In the genomic region with DNA sequence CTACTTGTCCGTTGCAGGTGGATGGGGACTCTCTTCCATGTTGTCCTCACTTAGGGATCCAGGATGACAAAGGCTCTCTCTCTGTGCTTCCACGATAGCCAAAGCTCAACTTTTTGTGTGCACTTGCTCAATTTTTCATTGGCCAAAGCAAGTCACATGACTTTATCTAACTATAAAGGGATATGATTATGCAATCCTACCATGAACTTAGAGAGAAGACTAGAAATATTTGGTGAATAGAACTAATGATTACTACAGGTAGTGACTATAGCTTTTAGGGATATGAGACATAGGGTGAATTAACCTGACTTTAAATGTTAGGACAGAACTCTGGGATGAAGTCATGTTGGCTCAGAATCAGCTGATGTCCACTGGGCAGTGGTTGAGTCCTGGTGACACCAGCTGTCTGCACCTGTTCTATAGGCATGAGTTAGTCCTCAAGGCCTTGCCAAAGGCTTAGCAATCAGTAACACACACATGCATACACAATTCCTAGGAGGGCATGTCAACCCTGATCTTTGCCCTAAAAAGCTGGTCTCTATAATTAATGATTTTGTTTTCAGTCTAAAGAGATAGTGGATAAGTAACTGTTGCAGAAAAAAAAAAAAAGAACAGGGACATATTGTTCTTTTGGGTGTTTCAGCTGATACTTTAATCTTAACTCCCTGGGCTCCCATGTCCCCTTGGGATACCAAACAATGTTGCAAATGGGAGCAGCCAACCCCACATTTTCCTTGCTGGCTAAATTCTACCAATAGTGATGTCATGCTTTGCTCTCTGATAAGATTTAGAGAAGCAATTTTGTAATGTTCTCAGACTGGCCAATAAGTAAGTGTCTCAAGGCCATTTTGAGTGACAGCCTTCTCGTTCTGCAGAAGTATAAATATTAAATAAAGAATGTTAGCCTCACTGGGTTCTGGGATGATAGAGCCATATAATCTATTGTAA, we compare ENCODE assay signal across 25 cellular contexts. TPM values are rescaled to one million over a fixed set of nuclear protein-coding genes. Genes with fewer than 3 reads are reported as not detected.
DNase-seq lines count a peak whose midpoint lies in the region; ATAC-seq, FAIRE-seq and TF ChIP-seq lines count a peak whose summit lies in the region.
"Had no signal": no experiment of that assay in that cellular context is flagged by ENCODE, and none has a peak within 500 bp of the region (broad histone marks: within the 10 kb centered on the region; RNA-seq: fewer than 3 reads in every experiment).

No MANE protein-coding gene starts in this region.

- H3K9me3 ChIP-seq in right atrium auricular region: no peaks in the 10 kb centered on the region
- H3K9me3 ChIP-seq in SJCRH30 (replicated peaks): no peaks in the 10 kb centered on the region
- no peaks in the 10 kb centered on the region for H3K9me3 ChIP-seq in HepG2 (ENCODE audit: low read length)
- H3K9me3 ChIP-seq: BE2C had no signal

- H3K4me1 ChIP-seq in right atrium auricular region: peaks cover 0 to 14% of the 10 kb centered on the region in 2 donors
- 0 out of 2 replicates have a peak, but pooled peaks cover 3% of the 10 kb centered on the region for H3K4me1 ChIP-seq in SJCRH30
- H3K4me1 ChIP-seq in HepG2 (ENCODE audit: insufficient read depth, low read length): peaks cover 53% of the 10 kb centered on the region

- H3K36me3 ChIP-seq in right atrium auricular region (no peaks in the 10 kb centered on the region), SJCRH30 (no peaks in the 10 kb centered on the region), HepG2 (replicated peaks in 1 of 2; ENCODE audit: control insufficient read depth in 1 of 2, insufficient read depth in 2 of 2, low read length in 2 of 2) (no peaks in the 10 kb centered on the region)
- H3K36me3 ChIP-seq: BE2C, WERI-Rb-1 had no signal

- in situ Hi-C loops in HepG2 (cut with HindIII; ENCODE audit: extremely low pct_ligation_motif_present, low pct_unique_long_range_greater_than_20kb): no loop called here

- H3K27ac ChIP-seq in right atrium auricular region: no peak overlapping the region
- no peak overlapping the region for H3K27ac ChIP-seq in SJCRH30
- no peak overlapping the region for H3K27ac ChIP-seq in HepG2 (ENCODE audit: extremely low read length, insufficient read depth, low read length)
- H3K27ac ChIP-seq: RWPE1 had no signal

- no peak for DNase-seq in left cardiac atrium
- no peak for DNase-seq in right atrium auricular region (ENCODE audit: low spot score)
- DNase-seq in SJCRH30: peak; percentile 29 to 47
- DNase-seq in HepG2 (ENCODE audit: low spot score): peak; percentile 43
- no peak for DNase-seq in foreskin melanocyte
- no peak for DNase-seq in activated CD4-positive, CD25-positive, alpha-beta regulatory T cell treated with anti-CD3 and anti-CD28 coated beads, Interleukin-2, amount 50 U/mL, for 72 hours
- no peak for DNase-seq in NAMALWA (ENCODE audit: low spot score)
- DNase-seq: activated CD4-positive, alpha-beta T cell treated with anti-CD3 and anti-CD28 coated beads, Interleukin-2, amount 50 U/mL, for 1 hour; activated naive CD4-positive, alpha-beta T cell treated with anti-CD3 and anti-CD28 coated beads, Interleukin-2, amount 50 U/mL, for 16 hours; BE2C; cortex of kidney; DMS79; endodermal cell; KBM-7; kidney; NCI-H1048; NCI-H187 treated with DMSO at 0.1 percent for 48 hours; NCI-H526; small intestine; stimulated activated CD4-positive, alpha-beta T cell treated with anti-CD3 and anti-CD28 coated beads, Interleukin-1b, Interleukin-23, amount 100 ng/mL, for 48 hours had no signal

- H3K79me2 ChIP-seq in HepG2 (ENCODE audit: insufficient read depth, low read length): no peaks in the 10 kb centered on the region

- FAIRE-seq in HepG2 (lab: Jason Lieb, UNC): no peak
- FAIRE-seq: bronchial epithelial cell, kidney, small intestine had no signal

- H4K20me1 ChIP-seq in HepG2 (ENCODE audit: insufficient read depth, low read length): no peaks in the 10 kb centered on the region

- WGBS in HepG2 (ENCODE audit: low lambda C conversion rate): 16% methylated on average over 3 of the region's 3 CpGs

- no peaks in the 10 kb centered on the region for H3K27me3 ChIP-seq in right atrium auricular region
- no peaks in the 10 kb centered on the region for H3K27me3 ChIP-seq in SJCRH30
- H3K27me3 ChIP-seq in HepG2 (ENCODE audit: control insufficient read depth in 1 of 2, insufficient read depth in 2 of 2, low read length in 2 of 2): peaks cover 0 to 2% of the 10 kb centered on the region in 2 experiments; a peak in 3 of 5 replicates
- H3K27me3 ChIP-seq: BE2C had no signal

- H2AFZ ChIP-seq in HepG2 (ENCODE audit: low read length): no peak overlapping the region

- TF ChIP-seq RAD21 in HepG2 (CRISPR knock-in tag; IDR thresholded peaks at IDR 0.05): no peak

- POLR2A ChIA-PET in HepG2 (lab: Yijun Ruan, JAX): interaction anchor here (1.0 to 1.1 kb wide), 2 partner anchors 19 to 56 kb away, joined by 3 read pairs; no protein-coding TSS in a partner anchor

- TF ChIP-seq EP300 in HepG2 (IDR thresholded peaks at IDR 0.05; ENCODE audit: low read depth in 2 of 2, low read length in 2 of 2) (no peak), HepG2 (CRISPR knock-in tag; IDR thresholded peaks at IDR 0.05; ENCODE audit: borderline replicate concordance) (no peak)

- CTCF ChIA-PET in HepG2 (lab: Yijun Ruan, JAX; ENCODE audit: low intra/inter-chr PET ratio, low total read pairs): no interaction called here

- ATAC-seq in left cardiac atrium (peak; percentile 53 to 55), HepG2 (no peak), GM21367 (IDR thresholded peaks at IDR 0.05; ENCODE audit: unreplicated experiment) (no peak)
- ATAC-seq: HCT116 had no signal

- intact Hi-C loops in left cardiac atrium (cut with DNase I) (no loop called here), HepG2 (cut with micrococcal nuclease; ENCODE audit: unreplicated experiment) (no loop called here)

- TF ChIP-seq POLR2A in HepG2 (IDR thresholded peaks at IDR 0.05; ENCODE audit: insufficient read depth in 1 of 2, low read depth in 2 of 2, low read length in 2 of 2): no peak

- no TSS peak for BruUV-seq in HepG2 (replicated peaks; lab: Mats Ljungman, UMichigan)

- H3K4me3 ChIP-seq in right atrium auricular region (no peak overlapping the region), SJCRH30 (no peak overlapping the region), HepG2 (replicated peaks in 1 of 3; ENCODE audit: insufficient read depth in 1 of 3, low read depth in 2 of 3, low read length in 3 of 3) (no peak overlapping the region)

- H3K4me2 ChIP-seq in HepG2 (ENCODE audit: low read depth, low read length): peak overlapping the region; percentile 26

- H3K9ac ChIP-seq in HepG2 (ENCODE audit: insufficient read depth, low read depth, low read length): no peak overlapping the region

- no peak for TF ChIP-seq CTCF in right atrium auricular region (IDR thresholded peaks at IDR 0.05)
- TF ChIP-seq CTCF in HepG2 (CRISPR knock-in tag; IDR thresholded peaks at IDR 0.05): no peak

TF ChIP-seq in HepG2, 621 proteins besides CTCF, POLR2A, EP300 and RAD21 (continues in another document):
- TF ChIP-seq NFYC (CRISPR knock-in tag; IDR thresholded peaks at IDR 0.05) (peak; percentile 72), ZNF777 (CRISPR knock-in tag; IDR thresholded peaks at IDR 0.05) (no peak)
- TF ChIP-seq, protein P1, sequence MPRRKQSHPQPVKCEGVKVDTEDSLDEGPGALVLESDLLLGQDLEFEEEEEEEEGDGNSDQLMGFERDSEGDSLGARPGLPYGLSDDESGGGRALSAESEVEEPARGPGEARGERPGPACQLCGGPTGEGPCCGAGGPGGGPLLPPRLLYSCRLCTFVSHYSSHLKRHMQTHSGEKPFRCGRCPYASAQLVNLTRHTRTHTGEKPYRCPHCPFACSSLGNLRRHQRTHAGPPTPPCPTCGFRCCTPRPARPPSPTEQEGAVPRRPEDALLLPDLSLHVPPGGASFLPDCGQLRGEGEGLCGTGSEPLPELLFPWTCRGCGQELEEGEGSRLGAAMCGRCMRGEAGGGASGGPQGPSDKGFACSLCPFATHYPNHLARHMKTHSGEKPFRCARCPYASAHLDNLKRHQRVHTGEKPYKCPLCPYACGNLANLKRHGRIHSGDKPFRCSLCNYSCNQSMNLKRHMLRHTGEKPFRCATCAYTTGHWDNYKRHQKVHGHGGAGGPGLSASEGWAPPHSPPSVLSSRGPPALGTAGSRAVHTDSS (CRISPR knock-in tag; conservative IDR thresholded peaks at IDR 0.05): no peak
- TF ChIP-seq, protein P2, sequence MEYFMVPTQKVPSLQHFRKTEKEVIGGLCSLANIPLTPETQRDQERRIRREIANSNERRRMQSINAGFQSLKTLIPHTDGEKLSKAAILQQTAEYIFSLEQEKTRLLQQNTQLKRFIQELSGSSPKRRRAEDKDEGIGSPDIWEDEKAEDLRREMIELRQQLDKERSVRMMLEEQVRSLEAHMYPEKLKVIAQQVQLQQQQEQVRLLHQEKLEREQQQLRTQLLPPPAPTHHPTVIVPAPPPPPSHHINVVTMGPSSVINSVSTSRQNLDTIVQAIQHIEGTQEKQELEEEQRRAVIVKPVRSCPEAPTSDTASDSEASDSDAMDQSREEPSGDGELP (IDR thresholded peaks at IDR 0.05; ENCODE audit: borderline replicate concordance, low read depth): peak; percentile 78

RNA-seq across cellular contexts. Expression of a gene that starts 12.5 kb away (rescaled TPM):
- 10 to 100 TPM; 17.2 to 18.4 TPM for total RNA-seq in left cardiac atrium
- total RNA-seq in right atrium auricular region: 1 to 10 TPM; 3.4 to 8.1 TPM
- total RNA-seq in SJCRH30 (2014; rRNA removed; shearing (Covaris generic)): 38.4 and 38.8 TPM in 2 replicates
- total RNA-seq in HepG2 (2016; rRNA removed; fragmentation: Illumina TruSeq; extraction: Trizol): 13.2 and 24.4 TPM in 2 replicates
- 1.4 and 1.6 TPM in 2 replicates for total RNA-seq in HepG2 (2016; cell fraction: cytosol; rRNA removed; fragmentation: Illumina TruSeq; extraction: Trizol; ENCODE audit: low read depth)
- 13.6 and 21.9 TPM in 2 replicates for total RNA-seq in HepG2 (2016; cell fraction: insoluble cytoplasmic fraction; rRNA removed; fragmentation: Illumina TruSeq; extraction: Trizol)
- 8.5 and 9.3 TPM in 2 replicates for total RNA-seq in HepG2 (2016; cell fraction: membrane; rRNA removed; fragmentation: Illumina TruSeq; extraction: Trizol)
- 20.3 and 20.8 TPM in 2 replicates for total RNA-seq in HepG2 (2016; cell fraction: nucleus; rRNA removed; fragmentation: Illumina TruSeq; extraction: Trizol)
- 97.0 and 101 TPM in 2 replicates for polyA plus RNA-seq in HepG2 (2011; rRNA removed)
- polyA plus RNA-seq in HepG2 (2011; cell fraction: cytosol; rRNA removed): 69.4 and 70.4 TPM in 2 replicates
- 105 and 144 TPM in 2 replicates for polyA plus RNA-seq in HepG2 (2011; cell fraction: nucleus; rRNA removed)
- 78.0 and 124 TPM in 2 replicates for polyA plus RNA-seq in HepG2 (2012)
- 0.93 and 0.99 TPM in 2 replicates for polyA plus RNA-seq in HepG2 (2016; cell fraction: cytosol; fragmentation: Illumina TruSeq; extraction: Trizol; ENCODE audit: low read depth)
- 23.2 and 27.3 TPM in 2 replicates for polyA plus RNA-seq in HepG2 (2016; cell fraction: insoluble cytoplasmic fraction; fragmentation: Illumina TruSeq; extraction: Trizol; ENCODE audit: low read depth)
- 2.8 and 3.5 TPM in 2 replicates for polyA plus RNA-seq in HepG2 (2016; cell fraction: membrane; fragmentation: Illumina TruSeq; extraction: Trizol; ENCODE audit: low read depth)
- 30.1 and 30.3 TPM in 2 replicates for polyA plus RNA-seq in HepG2 (2016; cell fraction: nucleus; fragmentation: Illumina TruSeq; extraction: Trizol; ENCODE audit: insufficient read depth, low read depth)
- 69.1 and 358 TPM in 2 replicates for polyA minus RNA-seq in HepG2 (2011; rRNA and poly(A)+ RNA removed; ENCODE audit: low replicate concordance)
- polyA minus RNA-seq in HepG2 (2011; cell fraction: cytosol; rRNA and poly(A)+ RNA removed): 176 and 190 TPM in 2 replicates
- 176 and 200 TPM in 2 replicates for polyA minus RNA-seq in HepG2 (2011; cell fraction: nucleus; rRNA and poly(A)+ RNA removed)

Comparison
In these comparisons a context has a peak if more than half of its experiments do, and no peak if none do; other contexts are left out.
1. ATAC-seq: peak in left cardiac atrium (2 of 2); none in HepG2 (single experiment) and GM21367 (single experiment).
2. DNase-seq: peak in SJCRH30 (2 of 2) and HepG2 (single experiment); none in left cardiac atrium (single experiment), right atrium auricular region (single experiment), foreskin melanocyte (single experiment), activated CD4-positive, CD25-positive, alpha-beta regulatory T cell treated with anti-CD3 and anti-CD28 coated beads, Interleukin-2, amount 50 U/mL, for 72 hours (single experiment) and NAMALWA (single experiment).